Comparison of ENCODE assay signal across 8 cellular contexts in genomic region chr17:64965226-64965625, GRCh38. TPM values are rescaled to one million over a fixed set of nuclear protein-coding genes. Genes with fewer than 3 reads are reported as not detected.
A peak's percentile ranks its signal among the peaks of the same experiment; 100 is the strongest.
DNase-seq lines count a peak whose midpoint lies in the region; ATAC-seq, FAIRE-seq and TF ChIP-seq lines count a peak whose summit lies in the region.
"Not testable (repeated sequence)": the region's sequence is repeated elsewhere in the genome, so short reads cannot be mapped to it uniquely, and the experiment has no call there.

No MANE protein-coding gene starts in this region.

- intact Hi-C loops in vagina (cut with DNase I): not testable (repeated sequence)

- H3K36me3 Mint-ChIP-seq in activated CD8-positive, alpha-beta memory T cell treated with anti-CD3 and anti-CD28 coated beads, Interleukin-2, amount 10 ng/mL, durations not matched to agents 7 days and 5 days: not testable (repeated sequence)

- not testable (repeated sequence) for H2AFZ ChIP-seq in trophoblast cell (ENCODE audit: insufficient read depth, low read length, poor library complexity)

- H3K14ac ChIP-seq in trophoblast cell (ENCODE audit: low read length): not testable (repeated sequence)

- H3K27ac Mint-ChIP-seq in activated CD8-positive, alpha-beta memory T cell treated with anti-CD3 and anti-CD28 coated beads, Interleukin-2, amount 10 ng/mL, durations not matched to agents 7 days and 5 days: peak overlapping the region; percentile 71

- H3K36me3 ChIP-seq in trophoblast cell (ENCODE audit: control insufficient read depth in 1 of 2, insufficient read depth in 2 of 2, low read length in 2 of 2); vagina: not testable (repeated sequence)

- FAIRE-seq in RCC 7860 (lab: Jason Lieb, UNC): not testable (repeated sequence)

- not testable (repeated sequence) for H2BK120ac ChIP-seq in trophoblast cell (ENCODE audit: insufficient read depth, low read length, poor library complexity)

- H3K4me1 ChIP-seq in trophoblast cell (ENCODE audit: control insufficient read depth in 1 of 2, insufficient read depth in 2 of 2, low read length in 2 of 2): not testable (repeated sequence)
- H3K4me1 ChIP-seq in vagina: peaks cover 13% of the 10 kb centered on the region

- not testable (repeated sequence) for H2BK12ac ChIP-seq in trophoblast cell (ENCODE audit: low read length)

- H3K4ac ChIP-seq in trophoblast cell (ENCODE audit: low read depth, low read length): not testable (repeated sequence)

- not testable (repeated sequence) for ATAC-seq in activated CD8-positive, alpha-beta memory T cell treated with anti-CD3 and anti-CD28 coated beads, Interleukin-2, amount 10 ng/mL, durations not matched to agents 7 days and 5 days

- H3K4me2 ChIP-seq in trophoblast cell (ENCODE audit: low read length): not testable (repeated sequence)

- no CpG with 5 or more reads among the region's 5 CpGs for WGBS in trophoblast cell (ENCODE audit: extremely low coverage, insufficient coverage, insufficient read length)

- H3K23ac ChIP-seq in trophoblast cell (ENCODE audit: low read length): not testable (repeated sequence)

- not testable (repeated sequence) for H4K91ac ChIP-seq in trophoblast cell (ENCODE audit: low read depth, low read length)

- not testable (repeated sequence) for H3K9me3 ChIP-seq in trophoblast cell (ENCODE audit: insufficient read depth, low read depth, low read length); vagina

- H3K79me2 ChIP-seq in trophoblast cell (ENCODE audit: control insufficient read depth, insufficient read depth, low read length, poor library complexity): not testable (repeated sequence)

- H2BK5ac ChIP-seq in trophoblast cell (ENCODE audit: low read depth, low read length, poor library complexity): not testable (repeated sequence)

- CTCF ChIA-PET in activated CD8-positive, alpha-beta memory T cell treated with anti-CD3 and anti-CD28 coated beads, Interleukin-2, amount 10 ng/mL, durations not matched to agents 7 days and 5 days (lab: Charles Lee): interaction anchor here (0.8 to 1.9 kb wide), 3 partner anchors 10 to 135 kb away, joined by 3 to 10 read pairs (median 7); no protein-coding TSS in a partner anchor

- not testable (repeated sequence) for H3K27me3 ChIP-seq in trophoblast cell (ENCODE audit: insufficient read depth, low read length); vagina

- H3K9ac ChIP-seq in trophoblast cell (ENCODE audit: low read length): not testable (repeated sequence)

- not testable (repeated sequence) for H2AK5ac ChIP-seq in trophoblast cell (ENCODE audit: low read length)

- H3K79me1 ChIP-seq in trophoblast cell (ENCODE audit: low read length): not testable (repeated sequence)

- peak overlapping the region; percentile 63 for H3K4me3 Mint-ChIP-seq in activated CD8-positive, alpha-beta memory T cell treated with anti-CD3 and anti-CD28 coated beads, Interleukin-2, amount 10 ng/mL, durations not matched to agents 7 days and 5 days

- not testable (repeated sequence) for H4K12ac ChIP-seq in trophoblast cell (ENCODE audit: low read depth, low read length)

- H3K18ac ChIP-seq in trophoblast cell (ENCODE audit: low read length): not testable (repeated sequence)

- DNase-seq in Daoy (ENCODE audit: low read depth) (peak; percentile 18), RCC 7860 (ENCODE audit: low spot score) (peak; percentile 14), left kidney (ENCODE audit: low read depth, low spot score) (peak; percentile 48)
- DNase-seq in LNCaP clone FGC (ENCODE audit: low read depth); activated CD8-positive, alpha-beta memory T cell treated with anti-CD3 and anti-CD28 coated beads, Interleukin-2, amount 10 ng/mL, durations not matched to agents 7 days and 5 days; coronary artery (ENCODE audit: low spot score); trophoblast cell; vagina (ENCODE audit: extremely low spot score in 2 of 2): not testable (repeated sequence)

- H3K9me3 Mint-ChIP-seq in activated CD8-positive, alpha-beta memory T cell treated with anti-CD3 and anti-CD28 coated beads, Interleukin-2, amount 10 ng/mL, durations not matched to agents 7 days and 5 days (ENCODE audit: low read depth): not testable (repeated sequence)

- peak overlapping the region in 1 of 2 donors; percentile 81 for H3K27ac ChIP-seq in coronary artery
- H3K27ac ChIP-seq in trophoblast cell (ENCODE audit: low read depth, low read length): not testable (repeated sequence)
- H3K27ac ChIP-seq in vagina: peak overlapping the region; percentile 33

- not testable (repeated sequence) for H3K27me3 Mint-ChIP-seq in activated CD8-positive, alpha-beta memory T cell treated with anti-CD3 and anti-CD28 coated beads, Interleukin-2, amount 10 ng/mL, durations not matched to agents 7 days and 5 days

- TF ChIP-seq CTCF in LNCaP clone FGC (IDR thresholded peaks at IDR 0.05; ENCODE audit: control insufficient read depth, extremely low read depth, insufficient read depth); coronary artery (IDR thresholded peaks at IDR 0.05); vagina (IDR thresholded peaks at IDR 0.05): not testable (repeated sequence)

- TF ChIP-seq POLR2A in vagina (IDR thresholded peaks at IDR 0.05): not testable (repeated sequence)

- H3K4me1 Mint-ChIP-seq in activated CD8-positive, alpha-beta memory T cell treated with anti-CD3 and anti-CD28 coated beads, Interleukin-2, amount 10 ng/mL, durations not matched to agents 7 days and 5 days: peaks cover 66% of the 10 kb centered on the region

- H3K4me3 ChIP-seq in LNCaP clone FGC (ENCODE audit: low read depth, low read length) (peak overlapping the region; percentile 45), coronary artery (peak overlapping the region; percentile 65)
- not testable (repeated sequence) for H3K4me3 ChIP-seq in trophoblast cell (ENCODE audit: low read depth, low read length); vagina

- H4K8ac ChIP-seq in trophoblast cell (ENCODE audit: low read depth, low read length): peak overlapping the region; percentile 28

RNA-seq across cellular contexts. Expression of gene LRRC37A3, which starts 45.9 kb away (rescaled TPM):
- 1.5 and 5.4 TPM in 2 replicates for total RNA-seq in Daoy (2014; rRNA removed; shearing (Covaris generic))
- 10 to 100 TPM; 12.6 to 22.5 TPM for total RNA-seq in activated CD8-positive, alpha-beta memory T cell treated with anti-CD3 and anti-CD28 coated beads, Interleukin-2, amount 10 ng/mL, durations not matched to agents 7 days and 5 days
- polyA plus RNA-seq in trophoblast cell (2013): 5.6 and 6.7 TPM in 2 replicates
- 9.8 TPM for total RNA-seq in vagina
